In the genomic region with DNA sequence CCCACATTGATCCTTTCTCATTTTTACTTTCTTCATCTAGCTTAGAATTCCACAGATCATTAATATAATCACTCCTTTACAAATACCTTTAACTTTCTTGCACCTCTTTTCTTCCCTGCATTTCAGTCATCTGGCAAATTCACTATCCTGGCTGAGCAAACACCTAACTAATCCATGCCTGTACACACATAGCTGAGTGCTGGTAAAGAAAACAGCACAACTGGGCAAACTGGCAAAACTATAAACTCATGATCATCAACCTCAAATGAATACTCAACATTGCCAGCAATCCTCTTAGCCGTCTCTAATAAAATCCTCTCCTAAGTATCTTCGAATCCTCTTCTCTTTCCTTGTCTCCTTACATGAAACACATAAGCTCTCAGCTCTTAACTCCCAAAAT, we compare ENCODE assay signal across 24 cellular contexts. TPM values are rescaled to one million over a fixed set of nuclear protein-coding genes. Genes with fewer than 3 reads are reported as not detected.
DNase-seq lines count a peak whose midpoint lies in the region; ATAC-seq and TF ChIP-seq lines count a peak whose summit lies in the region.
"Had no signal": no experiment of that assay in that cellular context is flagged by ENCODE, and none has a peak within 500 bp of the region (broad histone marks: within the 10 kb centered on the region; RNA-seq: fewer than 3 reads in every experiment).

No MANE protein-coding gene starts in this region.

- H3K9me3 Mint-ChIP-seq in activated T-cell treated with anti-CD3 and anti-CD28 coated beads, Interleukin-2, amount 50 U/mL, for 72 hours, result no peaks in the 10 kb centered on the region
- no peaks in the 10 kb centered on the region for H3K9me3 Mint-ChIP-seq in immature natural killer cell
- no peaks in the 10 kb centered on the region for H3K9me3 Mint-ChIP-seq in stimulated activated memory B cell treated with anti-CD40 and anti-IgM and Interleukin-4, amounts not matched to agents 10 μg/mL and 1 μg/mL and 100 μg/mL, for 72 hours
- H3K9me3 Mint-ChIP-seq: activated T-helper 2 cell treated with anti-CD3 and anti-CD28 coated beads, Interferon-gamma antibody, Interleukin-2, Interleukin-4, amounts not matched to agents 10 μg/mL and 5 μg/mL and 100 μg/mL, durations not matched to agents 14 hours and 24 hours and 36 hours had no signal

- no peak overlapping the region for H3K4me3 ChIP-seq in osteoblast (ENCODE audit: insufficient read depth, low read length)
- H3K4me3 ChIP-seq: hepatocyte, lower lobe of right lung, psoas muscle, skin epidermis, uterus had no signal

- no peaks in the 10 kb centered on the region for H3K4me1 ChIP-seq in osteoblast (ENCODE audit: insufficient read depth, low read length)
- H3K4me1 ChIP-seq: lower lobe of right lung, uterus had no signal

- no peak overlapping the region for H2AFZ ChIP-seq in osteoblast (ENCODE audit: low read length)
- H2AFZ ChIP-seq: hepatocyte had no signal

- no peaks in the 10 kb centered on the region for H3K27me3 ChIP-seq in osteoblast (ENCODE audit: insufficient read depth, low read length)
- H3K27me3 ChIP-seq: hepatocyte, uterus had no signal

- H3K36me3 ChIP-seq in osteoblast (ENCODE audit: insufficient read depth, low read length), result peaks cover 61% of the 10 kb centered on the region
- H3K36me3 ChIP-seq: uterus had no signal

- H3K27ac ChIP-seq in osteoblast (ENCODE audit: low read depth, low read length), result no peak overlapping the region
- H3K27ac ChIP-seq: C4-2B, hepatocyte, lower lobe of right lung, psoas muscle, uterus had no signal

- ATAC-seq in activated T-cell treated with anti-CD3 and anti-CD28 coated beads, Interleukin-2, amount 50 U/mL, for 72 hours (replicated peaks in 1 of 2), result no peak
- ATAC-seq in T-helper 17 cell (no peak), GM21381 (IDR thresholded peaks at IDR 0.05; ENCODE audit: unreplicated experiment) (no peak)
- ATAC-seq in stimulated activated memory B cell treated with anti-CD40 and anti-IgM and Interleukin-4, amounts not matched to agents 10 μg/mL and 1 μg/mL and 100 μg/mL, for 72 hours, result no peak
- ATAC-seq: lower lobe of right lung had no signal

- peaks cover 3 to 43% of the 10 kb centered on the region in 2 donors for H3K36me3 Mint-ChIP-seq in activated T-cell treated with anti-CD3 and anti-CD28 coated beads, Interleukin-2, amount 50 U/mL, for 72 hours (ENCODE audit: insufficient read depth in 2 of 2)
- H3K36me3 Mint-ChIP-seq in T-helper 17 cell (ENCODE audit: low read depth) (peaks cover 7% of the 10 kb centered on the region), immature natural killer cell (peaks cover 11 to 31% (median 30%) of the 10 kb centered on the region in 3 donors)
- peaks cover 47% of the 10 kb centered on the region for H3K36me3 Mint-ChIP-seq in stimulated activated memory B cell treated with anti-CD40 and anti-IgM and Interleukin-4, amounts not matched to agents 10 μg/mL and 1 μg/mL and 100 μg/mL, for 72 hours

- peak overlapping the region in 1 of 2 donors; percentile 8 for H3K4me3 Mint-ChIP-seq in activated T-cell treated with anti-CD3 and anti-CD28 coated beads, Interleukin-2, amount 50 U/mL, for 72 hours
- H3K4me3 Mint-ChIP-seq in T-helper 17 cell (no peak overlapping the region), immature natural killer cell (no peak overlapping the region)
- H3K4me3 Mint-ChIP-seq in stimulated activated memory B cell treated with anti-CD40 and anti-IgM and Interleukin-4, amounts not matched to agents 10 μg/mL and 1 μg/mL and 100 μg/mL, for 72 hours, result no peak overlapping the region

- no peak for DNase-seq in activated T-cell treated with anti-CD3 and anti-CD28 coated beads, Interleukin-2, amount 50 U/mL, for 72 hours
- DNase-seq in activated T-cell treated with anti-CD3 and anti-CD28 coated beads, Interleukin-2, amount 50 U/mL, for 1 hour, result no peak
- DNase-seq in T-helper 17 cell (no peak), immature natural killer cell (no peak), osteoblast (ENCODE audit: insufficient read length, low spot score, missing footprints) (no peak), NCI-H69 (lab: John Stamatoyannopoulos, UW) (no peak)
- DNase-seq: activated CD4-positive, alpha-beta T cell treated with anti-CD3 and anti-CD28 coated beads, Interleukin-2, amount 50 U/mL, for 48 hours; dermis blood vessel endothelial cell; DMS79; islet precursor cell; lower lobe of right lung; MM.1S; NCI-H1694; NCI-H345; psoas muscle; RPMI8226; stimulated activated CD4-positive, alpha-beta T cell treated with anti-CD3 and anti-CD28 coated beads, Interleukin-4, amount 100 ng/mL, for 1 hour; uterus had no signal

- H3K4me1 Mint-ChIP-seq in activated T-cell treated with anti-CD3 and anti-CD28 coated beads, Interleukin-2, amount 50 U/mL, for 72 hours (ENCODE audit: low read depth), result peaks cover 32% of the 10 kb centered on the region
- H3K4me1 Mint-ChIP-seq in T-helper 17 cell, result peaks cover 17% of the 10 kb centered on the region
- peaks cover 34 to 73% of the 10 kb centered on the region in 2 donors for H3K4me1 Mint-ChIP-seq in immature natural killer cell
- peaks cover 25% of the 10 kb centered on the region for H3K4me1 Mint-ChIP-seq in stimulated activated memory B cell treated with anti-CD40 and anti-IgM and Interleukin-4, amounts not matched to agents 10 μg/mL and 1 μg/mL and 100 μg/mL, for 72 hours

- H4K20me1 ChIP-seq in osteoblast (ENCODE audit: insufficient read depth, low read length), result peaks cover 9% of the 10 kb centered on the region

- H3K27ac Mint-ChIP-seq in activated T-cell treated with anti-CD3 and anti-CD28 coated beads, Interleukin-2, amount 50 U/mL, for 72 hours, result peak overlapping the region; percentile 17
- H3K27ac Mint-ChIP-seq in T-helper 17 cell, result peak overlapping the region; percentile 81
- peak overlapping the region; percentile 8 to 51 (median 39) for H3K27ac Mint-ChIP-seq in immature natural killer cell
- peak overlapping the region; percentile 72 for H3K27ac Mint-ChIP-seq in stimulated activated memory B cell treated with anti-CD40 and anti-IgM and Interleukin-4, amounts not matched to agents 10 μg/mL and 1 μg/mL and 100 μg/mL, for 72 hours

- no peaks in the 10 kb centered on the region for H3K9me3 ChIP-seq in T-helper 17 cell (ENCODE audit: control insufficient read depth, low read length, poor library complexity, severe bottlenecking)
- no peaks in the 10 kb centered on the region for H3K9me3 ChIP-seq in osteoblast (ENCODE audit: low read depth, low read length)
- H3K9me3 ChIP-seq: lower lobe of right lung, psoas muscle, uterus had no signal

- H3K27me3 Mint-ChIP-seq in activated T-cell treated with anti-CD3 and anti-CD28 coated beads, Interleukin-2, amount 50 U/mL, for 72 hours (ENCODE audit: low read depth), result no peaks in the 10 kb centered on the region
- H3K27me3 Mint-ChIP-seq in T-helper 17 cell, result no peaks in the 10 kb centered on the region
- H3K27me3 Mint-ChIP-seq in immature natural killer cell (ENCODE audit: low read depth in 3 of 3), result peaks cover 0 to 3% (median 0%) of the 10 kb centered on the region in 3 donors
- no peaks in the 10 kb centered on the region for H3K27me3 Mint-ChIP-seq in stimulated activated memory B cell treated with anti-CD40 and anti-IgM and Interleukin-4, amounts not matched to agents 10 μg/mL and 1 μg/mL and 100 μg/mL, for 72 hours

- TF ChIP-seq CTCF in osteoblast (IDR thresholded peaks at IDR 0.05; ENCODE audit: extremely low read depth, low read depth, low read length), result no peak

- H3K4me2 ChIP-seq in osteoblast (ENCODE audit: insufficient read depth, low read length), result no peak overlapping the region
- H3K4me2 ChIP-seq: hepatocyte had no signal

- H3K79me2 ChIP-seq in osteoblast (ENCODE audit: insufficient read depth, low read length), result peaks cover 77% of the 10 kb centered on the region

RNA-seq across cellular contexts. Expression of a gene that starts 52.4 kb away (rescaled TPM):
- 100 to 1,000 TPM in 1 of 2 donors, 10 to 100 TPM in 1; 70.3 to 103 TPM for total RNA-seq in activated T-cell treated with anti-CD3 and anti-CD28 coated beads, Interleukin-2, amount 50 U/mL, for 72 hours
- total RNA-seq in T-helper 17 cell (100 to 1,000 TPM; 122 to 124 TPM), osteoblast (313 and 324 TPM in 2 replicates)
- 10 to 100 TPM; 20.8 to 39.4 (median 22.4) TPM for polyA plus RNA-seq in immature natural killer cell

Comparison
In these comparisons a context has a peak if more than half of its experiments do, and no peak if none do; other contexts are left out.
1. H3K27ac Mint-ChIP-seq: peak in every context shown above with its lines; median percentile 81 in T-helper 17 cell; 72 in stimulated activated memory B cell treated with anti-CD40 and anti-IgM and Interleukin-4, amounts not matched to agents 10 μg/mL and 1 μg/mL and 100 μg/mL, for 72 hours; 39 in immature natural killer cell; 17 in activated T-cell treated with anti-CD3 and anti-CD28 coated beads, Interleukin-2, amount 50 U/mL, for 72 hours.